ENCODE assay signal across 15 cellular contexts in the genomic region with DNA sequence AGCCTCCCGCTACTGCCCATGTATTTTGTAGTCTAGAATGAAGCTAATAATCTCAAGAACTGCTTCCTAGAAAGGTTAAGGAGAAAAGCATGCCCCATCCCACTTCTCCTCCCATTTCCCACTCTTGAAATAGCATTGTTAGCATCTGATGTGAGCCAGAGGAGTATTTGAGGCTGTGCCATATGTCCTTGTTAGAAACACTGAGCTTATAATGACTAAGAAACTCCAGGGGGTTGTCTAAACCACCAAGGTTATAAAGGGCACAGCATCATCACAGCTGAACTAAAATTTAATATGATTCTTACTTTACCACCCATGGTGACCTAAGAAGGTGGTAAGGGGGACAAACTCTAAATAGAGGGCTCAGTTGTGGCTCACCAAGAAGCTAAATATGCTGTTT. TPM values are rescaled to one million over a fixed set of nuclear protein-coding genes. Genes with fewer than 3 reads are reported as not detected.
DNase-seq lines count a peak whose midpoint lies in the region; ATAC-seq and TF ChIP-seq lines count a peak whose summit lies in the region.
"Had no signal": no experiment of that assay in that cellular context is flagged by ENCODE, and none has a peak within 500 bp of the region (broad histone marks: within the 10 kb centered on the region; RNA-seq: fewer than 3 reads in every experiment).

No MANE protein-coding gene starts in this region.

- H3K36me3 Mint-ChIP-seq in activated CD4-positive, alpha-beta T cell treated with anti-CD3 and anti-CD28 coated beads for 36 hours (ENCODE audit: low read depth), result peaks cover 7% of the 10 kb centered on the region
- no peaks in the 10 kb centered on the region for H3K36me3 Mint-ChIP-seq in WTC11

- intact Hi-C loops in psoas muscle (cut with DNase I), result no loop called here
- intact Hi-C loops in activated CD4-positive, alpha-beta T cell treated with anti-CD3 and anti-CD28 coated beads for 36 hours (cut with DNase I, micrococcal nuclease), result no loop called here

- H3K27me3 ChIP-seq in psoas muscle (ENCODE audit: insufficient read depth in 3 of 3, low read length in 2 of 3), result no peaks in the 10 kb centered on the region
- H3K27me3 ChIP-seq: uterus had no signal

- no peaks in the 10 kb centered on the region for H3K27me3 Mint-ChIP-seq in activated CD4-positive, alpha-beta T cell treated with anti-CD3 and anti-CD28 coated beads for 36 hours
- H3K27me3 Mint-ChIP-seq in WTC11 (ENCODE audit: low read depth), result peaks cover 6% of the 10 kb centered on the region
- H3K27me3 Mint-ChIP-seq: activated CD4-positive, alpha-beta memory T cell treated with anti-CD3 and anti-CD28 coated beads for 36 hours had no signal

- no peak overlapping the region for H3K27ac ChIP-seq in psoas muscle
- H3K27ac ChIP-seq: uterus had no signal

- H3K27ac Mint-ChIP-seq in activated CD4-positive, alpha-beta T cell treated with anti-CD3 and anti-CD28 coated beads for 36 hours, result no peak overlapping the region
- no peak overlapping the region for H3K27ac Mint-ChIP-seq in WTC11
- H3K27ac Mint-ChIP-seq: activated CD4-positive, alpha-beta memory T cell treated with anti-CD3 and anti-CD28 coated beads for 36 hours; activated naive CD4-positive, alpha-beta T cell treated with anti-CD3 and anti-CD28 coated beads for 36 hours had no signal

- peaks cover 8% of the 10 kb centered on the region for H3K9me3 Mint-ChIP-seq in activated CD4-positive, alpha-beta T cell treated with anti-CD3 and anti-CD28 coated beads for 36 hours (ENCODE audit: low read depth)
- peaks cover 8% of the 10 kb centered on the region for H3K9me3 Mint-ChIP-seq in WTC11

- CTCF ChIA-PET in activated CD4-positive, alpha-beta T cell treated with anti-CD3 and anti-CD28 coated beads for 36 hours (lab: Charles Lee), result interaction anchor here (0.6 to 1.5 kb wide), 2 partner anchors 22 to 90 kb away, joined by 4 to 5 read pairs; no protein-coding TSS in a partner anchor
- CTCF ChIA-PET in WTC11 (lab: Charles Lee), result interaction anchor here (1.1 to 1.3 kb wide), 2 partner anchors 13 to 40 kb away, joined by 3 read pairs; no protein-coding TSS in a partner anchor

- H3K4me3 ChIP-seq in psoas muscle, result no peak overlapping the region
- H3K4me3 ChIP-seq: uterus had no signal

- H3K4me1 Mint-ChIP-seq in activated CD4-positive, alpha-beta T cell treated with anti-CD3 and anti-CD28 coated beads for 36 hours, result no peaks in the 10 kb centered on the region
- H3K4me1 Mint-ChIP-seq in WTC11, result peaks cover 13% of the 10 kb centered on the region

- DNase-seq in AG20443 (ENCODE audit: low spot score) (peak; percentile 60), HS-5 (ENCODE audit: low read depth) (peak; percentile 77), brain pericyte (ENCODE audit: low read depth, low spot score) (peak; percentile 90), psoas muscle (no peak), NCI-H1930 (lab: John Stamatoyannopoulos, UW) (no peak), WTC11 (ENCODE audit: low spot score) (no peak)
- no peak for DNase-seq in activated CD4-positive, alpha-beta T cell treated with anti-CD3 and anti-CD28 coated beads for 36 hours
- DNase-seq: activated CD4-positive, alpha-beta memory T cell treated with anti-CD3 and anti-CD28 coated beads for 36 hours; activated naive CD4-positive, alpha-beta T cell treated with anti-CD3 and anti-CD28 coated beads for 36 hours; Caco-2; effector CD8-positive, alpha-beta T cell; NCI-H1048; NK-92 treated with Interleukin-12 subunit alpha and Interleukin-12 subunit beta, amount 100 ng/mL, for 24 hours; uterus had no signal

- H3K4me3 Mint-ChIP-seq in activated CD4-positive, alpha-beta T cell treated with anti-CD3 and anti-CD28 coated beads for 36 hours, result no peak overlapping the region
- H3K4me3 Mint-ChIP-seq in WTC11, result no peak overlapping the region
- H3K4me3 Mint-ChIP-seq: activated CD4-positive, alpha-beta memory T cell treated with anti-CD3 and anti-CD28 coated beads for 36 hours; activated naive CD4-positive, alpha-beta T cell treated with anti-CD3 and anti-CD28 coated beads for 36 hours had no signal

- ATAC-seq in psoas muscle, result peak in 3 of 4 donors; percentile 54 to 64 (median 56)
- no peak for ATAC-seq in activated CD4-positive, alpha-beta T cell treated with anti-CD3 and anti-CD28 coated beads for 36 hours
- no peak for ATAC-seq in HG03442 (IDR thresholded peaks at IDR 0.05; ENCODE audit: unreplicated experiment)
- ATAC-seq in WTC11, result no peak

- H3K36me3 ChIP-seq in psoas muscle (ENCODE audit: insufficient read depth in 1 of 2, low read depth in 1 of 2), result no peaks in the 10 kb centered on the region
- H3K36me3 ChIP-seq: uterus had no signal

- WGBS in psoas muscle, 3 donors, result 83 to 100% (median 96%) methylated on average over 1 of the region's 1 CpG

- no peaks in the 10 kb centered on the region for H3K9me3 ChIP-seq in psoas muscle
- H3K9me3 ChIP-seq: Caco-2, uterus had no signal

- no peaks in the 10 kb centered on the region for H3K4me1 ChIP-seq in psoas muscle

- POLR2A ChIA-PET in activated CD4-positive, alpha-beta T cell treated with anti-CD3 and anti-CD28 coated beads for 36 hours (lab: Charles Lee), result no interaction called here
- POLR2A ChIA-PET in WTC11 (lab: Charles Lee), result interaction anchor here (0.5 kb wide), 1 partner anchor 121 kb away, joined by 4 read pairs; no protein-coding TSS in a partner anchor

- TF ChIP-seq CTCF in psoas muscle (IDR thresholded peaks at IDR 0.05) (no peak), WTC11 (IDR thresholded peaks at IDR 0.05) (no peak)

TF ChIP-seq in WTC11, 78 proteins besides CTCF, POLR2A, EP300 and RAD21:
- TF ChIP-seq, protein P1, sequence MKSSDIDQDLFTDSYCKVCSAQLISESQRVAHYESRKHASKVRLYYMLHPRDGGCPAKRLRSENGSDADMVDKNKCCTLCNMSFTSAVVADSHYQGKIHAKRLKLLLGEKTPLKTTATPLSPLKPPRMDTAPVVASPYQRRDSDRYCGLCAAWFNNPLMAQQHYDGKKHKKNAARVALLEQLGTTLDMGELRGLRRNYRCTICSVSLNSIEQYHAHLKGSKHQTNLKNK (CRISPR knock-in tag; IDR thresholded peaks at IDR 0.05), result no peak
- no peak for TF ChIP-seq NFATC4 (CRISPR knock-in tag; IDR thresholded peaks at IDR 0.05)
- TF ChIP-seq, protein P2, sequence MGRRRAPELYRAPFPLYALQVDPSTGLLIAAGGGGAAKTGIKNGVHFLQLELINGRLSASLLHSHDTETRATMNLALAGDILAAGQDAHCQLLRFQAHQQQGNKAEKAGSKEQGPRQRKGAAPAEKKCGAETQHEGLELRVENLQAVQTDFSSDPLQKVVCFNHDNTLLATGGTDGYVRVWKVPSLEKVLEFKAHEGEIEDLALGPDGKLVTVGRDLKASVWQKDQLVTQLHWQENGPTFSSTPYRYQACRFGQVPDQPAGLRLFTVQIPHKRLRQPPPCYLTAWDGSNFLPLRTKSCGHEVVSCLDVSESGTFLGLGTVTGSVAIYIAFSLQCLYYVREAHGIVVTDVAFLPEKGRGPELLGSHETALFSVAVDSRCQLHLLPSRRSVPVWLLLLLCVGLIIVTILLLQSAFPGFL (CRISPR knock-in tag; IDR thresholded peaks at IDR 0.05; ENCODE audit: borderline replicate concordance), result no peak
- TF ChIP-seq, protein P3, sequence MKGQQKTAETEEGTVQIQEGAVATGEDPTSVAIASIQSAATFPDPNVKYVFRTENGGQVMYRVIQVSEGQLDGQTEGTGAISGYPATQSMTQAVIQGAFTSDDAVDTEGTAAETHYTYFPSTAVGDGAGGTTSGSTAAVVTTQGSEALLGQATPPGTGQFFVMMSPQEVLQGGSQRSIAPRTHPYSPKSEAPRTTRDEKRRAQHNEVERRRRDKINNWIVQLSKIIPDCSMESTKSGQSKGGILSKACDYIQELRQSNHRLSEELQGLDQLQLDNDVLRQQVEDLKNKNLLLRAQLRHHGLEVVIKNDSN (CRISPR knock-in tag; IDR thresholded peaks at IDR 0.05), result no peak

RNA-seq across cellular contexts. Expression of a gene that starts 16.6 kb away (rescaled TPM):
- total RNA-seq in psoas muscle, result not detected
- under 1 TPM in 1 of 3 donors, not detected in 2; 0.05 TPM for polyA plus RNA-seq in psoas muscle
- not detected for total RNA-seq in activated CD4-positive, alpha-beta T cell treated with anti-CD3 and anti-CD28 coated beads for 36 hours
- total RNA-seq in WTC11 (2021), result not detected in 3 replicates
- total RNA-seq: activated CD4-positive, alpha-beta memory T cell treated with anti-CD3 and anti-CD28 coated beads for 36 hours; activated naive CD4-positive, alpha-beta T cell treated with anti-CD3 and anti-CD28 coated beads for 36 hours; Caco-2 had no signal

Comparison
In these comparisons a context has a peak if more than half of its experiments do, and no peak if none do; other contexts are left out.
1. DNase-seq: peak in AG20443 (single experiment), HS-5 (single experiment) and brain pericyte (single experiment); none in psoas muscle (0 of 2), NCI-H1930 (0 of 2), activated CD4-positive, alpha-beta T cell treated with anti-CD3 and anti-CD28 coated beads for 36 hours (single experiment) and WTC11 (single experiment).
2. ATAC-seq: peak in psoas muscle (3 of 4); none in activated CD4-positive, alpha-beta T cell treated with anti-CD3 and anti-CD28 coated beads for 36 hours (single experiment), HG03442 (single experiment) and WTC11 (single experiment).